ENCODE assay signal across 2 cellular contexts in genomic region chr1:19329611-19330010, GRCh38.
TF ChIP-seq lines count a peak whose summit lies in the region.

No MANE protein-coding gene starts in this region.

TF ChIP-seq in A549, 52 proteins besides CTCF, POLR2A, EP300 and RAD21:
- TF ChIP-seq ZFP36 (IDR thresholded peaks at IDR 0.05; ENCODE audit: borderline replicate concordance, partially characterized antibody) (peak; percentile 63), KDM1A (IDR thresholded peaks at IDR 0.05; ENCODE audit: low read depth) (no peak), MAFK (IDR thresholded peaks at IDR 0.05; ENCODE audit: partially characterized antibody) (no peak), MAX (IDR thresholded peaks at IDR 0.05) (no peak)

TF ChIP-seq in K562, 482 proteins besides CTCF, POLR2A, EP300 and RAD21:
- TF ChIP-seq RBM25 (IDR thresholded peaks at IDR 0.05; ENCODE audit: low read depth, low read length, severe bottlenecking) (peak; percentile 21), BCOR (IDR thresholded peaks at IDR 0.05) (peak; percentile 50; the same call in 1 of the 2 replicates), MAFG (tag; conservative IDR thresholded peaks at IDR 0.05) (no peak), ZFP36 (IDR thresholded peaks at IDR 0.05; ENCODE audit: low read depth, low read length, partially characterized antibody) (peak; percentile 89), NFYB (IDR thresholded peaks at IDR 0.05; ENCODE audit: extremely low read depth, insufficient read length) (no peak), KDM1A (IDR thresholded peaks at IDR 0.05) (0 out of 4 replicates have a peak, but pooled peaks of 1 of the 2 experiments have one; percentile 23), OTX1 (CRISPR knock-in tag; IDR thresholded peaks at IDR 0.05) (0 out of 2 replicates have a peak, but pooled peaks have one; percentile 28), ATF3 (IDR thresholded peaks at IDR 0.05) (no peak), ATF3 (CRISPR knock-in tag; conservative IDR thresholded peaks at IDR 0.05) (no peak)
